ENCODE assay signal across 16 cellular contexts in genomic region chr2:74873041-74873440, GRCh38.
"Had no signal": no experiment of that assay in that cellular context is flagged by ENCODE, and none has a peak within 500 bp of the region (broad histone marks: within the 10 kb centered on the region; RNA-seq: fewer than 3 reads in every experiment).

No MANE protein-coding gene starts in this region.

- DNase-seq: activated CD4-positive, alpha-beta memory T cell treated with anti-CD3 and anti-CD28 coated beads for 36 hours; activated CD4-positive, alpha-beta T cell treated with anti-CD3 and anti-CD28 coated beads for 36 hours; activated CD8-positive, alpha-beta memory T cell treated with anti-CD3 and anti-CD28 coated beads, Interleukin-2, amount 50 U/mL, for 48 hours; activated gamma-delta T cell treated with Interleukin-2 at 50 U/mL for 16 hours; activated naive CD8-positive, alpha-beta T cell treated with anti-CD3 and anti-CD28 coated beads for 36 hours; activated T-cell treated with anti-CD3 and anti-CD28 coated beads, Interleukin-2, amount 50 U/mL, for 72 hours; amygdala; body of pancreas; cortex of kidney; effector CD8-positive, alpha-beta T cell; foreskin fibroblast; glutamatergic neuron; stimulated activated CD4-positive, alpha-beta T cell treated with anti-CD3 and anti-CD28 coated beads, Interleukin-2, amount 100 ng/mL, for 48 hours; stimulated activated naive B cell treated with anti-CD40 and anti-IgM and Interleukin-4, amounts not matched to agents 10 μg/mL and 1 μg/mL and 100 μg/mL, for 72 hours; T-helper 2 cell had no signal

- H3K4me3 ChIP-seq: body of pancreas had no signal

- H3K27me3 ChIP-seq: body of pancreas had no signal

- H3K27ac Mint-ChIP-seq: activated CD4-positive, alpha-beta memory T cell treated with anti-CD3 and anti-CD28 coated beads for 36 hours; activated naive CD8-positive, alpha-beta T cell treated with anti-CD3 and anti-CD28 coated beads for 36 hours; stimulated activated naive B cell treated with anti-CD40 and anti-IgM and Interleukin-4, amounts not matched to agents 10 μg/mL and 1 μg/mL and 100 μg/mL, for 72 hours; type B pancreatic cell had no signal

- ATAC-seq: activated CD4-positive, alpha-beta T cell treated with anti-CD3 and anti-CD28 coated beads for 36 hours; activated T-cell treated with anti-CD3 and anti-CD28 coated beads, Interleukin-2, amount 50 U/mL, for 72 hours; body of pancreas; stimulated activated naive B cell treated with anti-CD40 and anti-IgM and Interleukin-4, amounts not matched to agents 10 μg/mL and 1 μg/mL and 100 μg/mL, for 72 hours had no signal

- H3K4me1 Mint-ChIP-seq: activated CD4-positive, alpha-beta T cell treated with anti-CD3 and anti-CD28 coated beads for 36 hours had no signal

- H3K9me3 Mint-ChIP-seq: activated CD4-positive, alpha-beta memory T cell treated with anti-CD3 and anti-CD28 coated beads for 36 hours; activated naive CD8-positive, alpha-beta T cell treated with anti-CD3 and anti-CD28 coated beads for 36 hours; activated T-cell treated with anti-CD3 and anti-CD28 coated beads, Interleukin-2, amount 50 U/mL, for 72 hours; stimulated activated naive B cell treated with anti-CD40 and anti-IgM and Interleukin-4, amounts not matched to agents 10 μg/mL and 1 μg/mL and 100 μg/mL, for 72 hours; type B pancreatic cell had no signal

- H3K9me3 ChIP-seq: body of pancreas had no signal

- H3K27me3 Mint-ChIP-seq: activated CD4-positive, alpha-beta memory T cell treated with anti-CD3 and anti-CD28 coated beads for 36 hours; activated CD4-positive, alpha-beta T cell treated with anti-CD3 and anti-CD28 coated beads for 36 hours; activated naive CD8-positive, alpha-beta T cell treated with anti-CD3 and anti-CD28 coated beads for 36 hours; stimulated activated naive B cell treated with anti-CD40 and anti-IgM and Interleukin-4, amounts not matched to agents 10 μg/mL and 1 μg/mL and 100 μg/mL, for 72 hours; type B pancreatic cell had no signal

- H3K27ac ChIP-seq: body of pancreas had no signal

- H3K4me3 Mint-ChIP-seq: activated CD4-positive, alpha-beta memory T cell treated with anti-CD3 and anti-CD28 coated beads for 36 hours; activated CD4-positive, alpha-beta T cell treated with anti-CD3 and anti-CD28 coated beads for 36 hours; activated naive CD8-positive, alpha-beta T cell treated with anti-CD3 and anti-CD28 coated beads for 36 hours; activated T-cell treated with anti-CD3 and anti-CD28 coated beads, Interleukin-2, amount 50 U/mL, for 72 hours; stimulated activated naive B cell treated with anti-CD40 and anti-IgM and Interleukin-4, amounts not matched to agents 10 μg/mL and 1 μg/mL and 100 μg/mL, for 72 hours; type B pancreatic cell had no signal
